18 cellular contexts compared by ENCODE assay signal in genomic region chr2:40584432-40584831, GRCh38.
DNase-seq lines count a peak whose midpoint lies in the region; ATAC-seq and TF ChIP-seq lines count a peak whose summit lies in the region.
"Had no signal": no experiment of that assay in that cellular context is flagged by ENCODE, and none has a peak within 500 bp of the region (broad histone marks: within the 10 kb centered on the region; RNA-seq: fewer than 3 reads in every experiment).

No MANE protein-coding gene starts in this region.

- H3K27ac Mint-ChIP-seq in HFFc6 = peak overlapping the region; percentile 21; the same call in 1 of the 2 replicates

- H3K36me3 Mint-ChIP-seq in HFFc6 (ENCODE audit: low read depth) = peaks cover 7% of the 10 kb centered on the region

- H3K9me3 Mint-ChIP-seq in HFFc6 = peaks cover 5% of the 10 kb centered on the region

- DNase-seq in HFFc6 = peak; percentile 10
- DNase-seq in RKO (ENCODE audit: low spot score) = peak; percentile 52
- DNase-seq in epithelial cell of esophagus (ENCODE audit: low read depth) = peak; percentile 36
- DNase-seq in activated CD4-positive, alpha-beta T cell treated with anti-CD3 and anti-CD28 coated beads for 48 hours = no peak
- no peak for DNase-seq in SW480 (ENCODE audit: low spot score)
- no peak for DNase-seq in GM13976 (ENCODE audit: low spot score)
- DNase-seq: AML-193; Caco-2; MV-4-11; NCI-H1694 treated with DMSO at 0.1 percent for 48 hours; NCI-H510A; NCI-H748 treated with DMSO at 0.1 percent for 48 hours; NK-92 treated with Interleukin-12 subunit alpha and Interleukin-12 subunit beta, amount 100 ng/mL, for 24 hours; SHP77; T-helper 1 cell had no signal

- in situ Hi-C loops in GM13976 (cut with MboI; ENCODE audit: low sequenced_read_pairs, unreplicated experiment) = no loop called here

- no peak for ATAC-seq in HG03432 (IDR thresholded peaks at IDR 0.05; ENCODE audit: unreplicated experiment)
- ATAC-seq: K562, SK-N-SH treated with all-trans-retinoic acid at 6 μM for 48 hours had no signal

- H3K4me3 ChIP-seq in epithelial cell of esophagus (ENCODE audit: low read length) = no peak overlapping the region
- H3K4me3 ChIP-seq: K562 had no signal

- peaks cover 31% of the 10 kb centered on the region for H3K4me1 Mint-ChIP-seq in HFFc6 (ENCODE audit: low read depth)

- no peaks in the 10 kb centered on the region for H3K27me3 Mint-ChIP-seq in HFFc6 (ENCODE audit: insufficient read depth)

- TF ChIP-seq CTCF in HFFc6 (IDR thresholded peaks at IDR 0.05) (no peak), epithelial cell of esophagus (IDR thresholded peaks at IDR 0.05; ENCODE audit: insufficient read depth, low read depth, low read length, missing control alignments) (no peak), GM13976 (IDR thresholded peaks at IDR 0.05; ENCODE audit: borderline replicate concordance, control extremely low read depth, extremely low read depth, insufficient read depth, missing control alignments) (no peak)

- H3K4me3 Mint-ChIP-seq in HFFc6 = no peak overlapping the region

Comparison
In these comparisons a context has a peak if more than half of its experiments do, and no peak if none do; other contexts are left out.
1. DNase-seq: peak in HFFc6 (single experiment), RKO (single experiment) and epithelial cell of esophagus (single experiment); none in activated CD4-positive, alpha-beta T cell treated with anti-CD3 and anti-CD28 coated beads for 48 hours (single experiment), SW480 (single experiment) and GM13976 (single experiment).